Comparison of ENCODE assay signal across 1 cellular context in the genomic region with DNA sequence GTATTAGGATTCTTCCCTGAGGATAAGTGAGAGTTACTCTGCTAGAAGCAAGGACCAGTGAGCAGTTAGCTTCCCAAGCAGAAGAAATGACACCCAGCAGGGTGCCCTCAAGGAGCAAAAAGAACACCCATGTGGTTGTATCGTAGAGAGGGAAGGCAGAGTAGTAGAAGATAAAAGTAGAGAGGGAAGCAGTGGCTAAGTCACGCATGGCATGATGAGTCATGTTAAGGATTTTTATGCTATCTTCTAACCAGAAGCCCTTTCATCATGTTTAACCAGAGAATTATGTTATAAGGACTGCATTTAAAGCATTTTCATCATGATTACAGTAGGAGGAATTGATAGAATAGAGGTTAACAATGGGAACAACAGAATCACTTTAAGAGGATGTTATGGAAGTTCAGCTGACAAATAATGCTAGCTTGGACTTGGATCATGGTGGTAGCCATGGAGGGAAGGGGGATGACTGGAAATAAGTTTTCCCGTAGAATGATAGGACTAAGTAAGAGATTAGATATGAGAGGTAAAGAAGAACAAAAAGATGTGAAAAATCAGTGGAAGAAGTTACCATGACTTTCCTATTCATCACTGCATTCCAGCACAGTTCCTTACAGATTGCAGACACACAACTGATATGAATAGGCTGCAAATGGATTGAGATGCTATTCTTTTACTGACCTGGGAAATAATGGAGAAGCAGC.
TF ChIP-seq lines count a peak whose summit lies in the region.

No MANE protein-coding gene starts in this region.

TF ChIP-seq in HCT116, 20 proteins besides CTCF, POLR2A, EP300 and RAD21 (continued from another document):
- TF ChIP-seq, protein P1, sequence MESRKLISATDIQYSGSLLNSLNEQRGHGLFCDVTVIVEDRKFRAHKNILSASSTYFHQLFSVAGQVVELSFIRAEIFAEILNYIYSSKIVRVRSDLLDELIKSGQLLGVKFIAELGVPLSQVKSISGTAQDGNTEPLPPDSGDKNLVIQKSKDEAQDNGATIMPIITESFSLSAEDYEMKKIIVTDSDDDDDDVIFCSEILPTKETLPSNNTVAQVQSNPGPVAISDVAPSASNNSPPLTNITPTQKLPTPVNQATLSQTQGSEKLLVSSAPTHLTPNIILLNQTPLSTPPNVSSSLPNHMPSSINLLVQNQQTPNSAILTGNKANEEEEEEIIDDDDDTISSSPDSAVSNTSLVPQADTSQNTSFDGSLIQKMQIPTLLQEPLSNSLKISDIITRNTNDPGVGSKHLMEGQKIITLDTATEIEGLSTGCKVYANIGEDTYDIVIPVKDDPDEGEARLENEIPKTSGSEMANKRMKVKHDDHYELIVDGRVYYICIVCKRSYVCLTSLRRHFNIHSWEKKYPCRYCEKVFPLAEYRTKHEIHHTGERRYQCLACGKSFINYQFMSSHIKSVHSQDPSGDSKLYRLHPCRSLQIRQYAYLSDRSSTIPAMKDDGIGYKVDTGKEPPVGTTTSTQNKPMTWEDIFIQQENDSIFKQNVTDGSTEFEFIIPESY (IDR thresholded peaks at IDR 0.05; ENCODE audit: extremely low read depth, insufficient replicate concordance, low read length) = no peak
